In genomic region chr5:82164957-82165698, GRCh38 we compare ENCODE assay signal across 8 cellular contexts.
DNase-seq lines count a peak whose midpoint lies in the region; ATAC-seq and TF ChIP-seq lines count a peak whose summit lies in the region.

No MANE protein-coding gene starts in this region.

- DNase-seq in Right ventricle myocardium inferior (ENCODE audit: missing footprints) (peak; percentile 37), cardiac septum (ENCODE audit: low spot score) (no peak), cerebellum (ENCODE audit: low spot score) (peak; percentile 26), lower lobe of right lung (no peak), aorta (no peak), AG20443 (ENCODE audit: low spot score) (no peak)
- no peak for DNase-seq in activated CD4-positive, alpha-beta T cell treated with anti-CD3 and anti-CD28 coated beads, Interleukin-2, amount 50 U/mL, for 4 hours

- H3K9me3 ChIP-seq in lower lobe of right lung (no peaks in the 10 kb centered on the region), aorta (ENCODE audit: control insufficient read depth, low read length) (no peaks in the 10 kb centered on the region)

- TF ChIP-seq CTCF in lower lobe of right lung (IDR thresholded peaks at IDR 0.05) = no peak

- WGBS in aorta, 2 donors = 87 to 90% methylated on average over 3 of the region's 3 CpGs

- H3K27me3 ChIP-seq in lower lobe of right lung (ENCODE audit: low read depth) (no peaks in the 10 kb centered on the region), aorta (ENCODE audit: control insufficient read depth in 1 of 2, insufficient read depth in 2 of 2, low read length in 1 of 2) (no peaks in the 10 kb centered on the region)

- no peak overlapping the region for H3K4me3 ChIP-seq in lower lobe of right lung
- no peak overlapping the region for H3K4me3 ChIP-seq in aorta (ENCODE audit: low read length in 2 of 2)

- H3K27ac ChIP-seq in lower lobe of right lung = no peak overlapping the region
- H3K27ac ChIP-seq in aorta (ENCODE audit: low read depth in 1 of 2, low read length in 2 of 2) = no peak overlapping the region

- intact Hi-C loops in Right ventricle myocardium inferior (cut with DNase I) (loop anchor here (5.0 to 10.0 kb wide), 5 partner anchors 58 to 738 kb away; partner anchors contain the start of gene SSBP2), cardiac septum (cut with DNase I) (loop anchor here (5.0 to 10.0 kb wide), 5 partner anchors 313 to 738 kb away; partner anchors contain the start of gene SSBP2), lower lobe of right lung (cut with DNase I) (loop anchor here (10.0 kb wide), 1 partner anchor 650 kb away; no protein-coding TSS in a partner anchor), aorta (cut with DNase I) (loop anchor here (5.0 to 10.0 kb wide), 7 partner anchors 190 to 738 kb away; partner anchors contain the start of genes ATG10 (in 1 of the 2) and SSBP2 (in 1 of the 2))

- no peaks in the 10 kb centered on the region for H3K36me3 ChIP-seq in lower lobe of right lung
- H3K36me3 ChIP-seq in aorta (ENCODE audit: control insufficient read depth in 1 of 2, insufficient read depth in 2 of 2, low read length in 1 of 2) = no peaks in the 10 kb centered on the region

- H3K4me1 ChIP-seq in lower lobe of right lung = peaks cover 8% of the 10 kb centered on the region
- H3K4me1 ChIP-seq in aorta (ENCODE audit: control insufficient read depth in 1 of 2, insufficient read depth in 2 of 2, low read length in 2 of 2) = no peaks in the 10 kb centered on the region

- ATAC-seq in Right ventricle myocardium inferior = peak; percentile 66
- ATAC-seq in lower lobe of right lung = peak; percentile 55 to 64
- peak; percentile 59 for ATAC-seq in aorta (ENCODE audit: low FRiP score)
- ATAC-seq in HG03469 (IDR thresholded peaks at IDR 0.05; ENCODE audit: unreplicated experiment) = no peak

Comparison
In these comparisons a context has a peak if more than half of its experiments do, and no peak if none do; other contexts are left out.
1. DNase-seq: peak in Right ventricle myocardium inferior (single experiment) and cerebellum (single experiment); none in cardiac septum (single experiment), lower lobe of right lung (single experiment), aorta (0 of 2), activated CD4-positive, alpha-beta T cell treated with anti-CD3 and anti-CD28 coated beads, Interleukin-2, amount 50 U/mL, for 4 hours (0 of 2) and AG20443 (single experiment).